ENCODE assay signal across 30 cellular contexts in the genomic region with DNA sequence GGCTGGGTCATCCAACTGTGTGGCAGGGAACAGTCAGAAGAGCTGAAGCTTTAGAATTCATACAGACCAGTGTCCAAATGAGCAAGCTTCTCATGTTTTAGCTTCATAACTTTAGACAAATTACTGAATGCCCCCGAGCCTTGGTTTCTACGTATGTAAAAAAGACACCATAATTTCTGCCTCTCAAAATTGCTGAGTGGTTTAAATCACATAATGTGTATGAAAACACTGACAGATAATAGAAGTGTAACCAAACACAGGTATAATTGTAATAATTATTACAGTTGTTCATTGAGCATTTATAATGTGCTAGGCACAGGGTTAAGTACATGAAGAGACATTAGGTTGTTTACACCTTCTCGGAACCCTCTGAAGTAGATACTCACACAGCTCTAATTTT.
"Had no signal": no experiment of that assay in that cellular context is flagged by ENCODE, and none has a peak within 500 bp of the region (broad histone marks: within the 10 kb centered on the region; RNA-seq: fewer than 3 reads in every experiment).

No MANE protein-coding gene starts in this region.

- H3K36me3 Mint-ChIP-seq: T-cell had no signal

- H2AFZ ChIP-seq: PC-9 had no signal

- H3K4me3 Mint-ChIP-seq: T-cell had no signal

- H3K27ac ChIP-seq: PC-9, RWPE1, SJCRH30, SK-N-MC had no signal

- H3K9me3 ChIP-seq: MG63, SJCRH30 had no signal

- H3K36me3 ChIP-seq: MG63, SJCRH30 had no signal

- H3K27ac Mint-ChIP-seq: T-cell had no signal

- ATAC-seq: Panc1, Right ventricle myocardium inferior, SK-N-SH treated with all-trans-retinoic acid at 6 μM for 48 hours, T-cell had no signal

- H3K4me2 ChIP-seq: PC-9 had no signal

- H3K9me3 Mint-ChIP-seq: T-cell had no signal

- H3K4me1 ChIP-seq: SJCRH30 had no signal

- H3K4me1 Mint-ChIP-seq: T-cell had no signal

- FAIRE-seq: RCC 7860 had no signal

- H3K4me3 ChIP-seq: MG63, PC-9, SJCRH30, SK-N-MC had no signal

- DNase-seq: Kasumi-1, MG63, NCI-H1048, NCI-H1092 treated with DMSO at 0.1 percent for 48 hours, NCI-H1105 treated with DMSO at 0.1 percent for 48 hours, NCI-H1436, NCI-H146, NCI-H1694 treated with DMSO at 0.1 percent for 48 hours, NCI-H187 treated with DMSO at 0.1 percent for 48 hours, NCI-H2029, NCI-H2081, NCI-H2171 treated with DMSO at 0.1 percent for 48 hours, NCI-H2227 treated with DMSO at 0.1 percent for 48 hours, NCI-H345, NCI-H446, NCI-H510A treated with DMSO at 0.1 percent for 48 hours, NCI-H524 treated with DMSO at 0.1 percent for 48 hours, NCI-H526 treated with DMSO at 0.1 percent for 48 hours, NCI-H774, PC-9, SHP77, SIG-M5, SJCRH30, T-cell had no signal

- H3K27me3 ChIP-seq: MG63, SJCRH30 had no signal
